17 cellular contexts compared by ENCODE assay signal in the genomic region with DNA sequence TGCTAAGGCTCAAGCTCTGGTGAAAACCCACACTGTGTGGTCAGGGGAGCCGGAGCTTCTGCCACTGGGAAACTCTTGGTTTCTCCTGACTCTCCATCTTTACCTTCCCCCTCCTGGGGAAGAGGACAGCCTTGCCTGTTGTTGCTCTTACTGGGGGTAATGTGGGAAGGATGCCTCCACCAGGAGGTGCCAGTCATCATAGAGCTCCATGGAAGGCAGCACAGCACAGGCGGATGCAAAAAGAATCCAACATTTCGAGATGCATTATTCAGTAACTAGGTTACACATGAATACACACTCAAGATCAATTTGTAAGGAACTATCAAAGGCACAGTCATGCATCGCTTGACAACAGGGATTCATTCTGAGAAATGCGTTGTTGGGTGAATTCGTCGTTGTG.
DNase-seq lines count a peak whose midpoint lies in the region; ATAC-seq and TF ChIP-seq lines count a peak whose summit lies in the region.
"Had no signal": no experiment of that assay in that cellular context is flagged by ENCODE, and none has a peak within 500 bp of the region (broad histone marks: within the 10 kb centered on the region; RNA-seq: fewer than 3 reads in every experiment).

No MANE protein-coding gene starts in this region.

- H3K4me1 ChIP-seq in SJCRH30, result no peaks in the 10 kb centered on the region
- H3K4me1 ChIP-seq: HAP-1, sigmoid colon had no signal

- no peaks in the 10 kb centered on the region for H3K27me3 ChIP-seq in SJCRH30
- H3K27me3 ChIP-seq: hepatocyte, sigmoid colon had no signal

- no peaks in the 10 kb centered on the region for H3K36me3 ChIP-seq in SJCRH30
- H3K36me3 ChIP-seq: HAP-1, sigmoid colon had no signal

- H3K9me3 ChIP-seq in SJCRH30 (replicated peaks), result no peaks in the 10 kb centered on the region
- H3K9me3 ChIP-seq: HAP-1, sigmoid colon had no signal

- ATAC-seq in left lobe of liver (peak; percentile 91), HG02973 (IDR thresholded peaks at IDR 0.05; ENCODE audit: unreplicated experiment) (no peak)
- ATAC-seq: activated CD8-positive, alpha-beta T cell treated with anti-CD3 and anti-CD28 coated beads, Interleukin-2, amount 10 ng/mL, durations not matched to agents 7 days and 5 days had no signal

- DNase-seq in amniotic epithelial cell (ENCODE audit: low read depth), result peak; percentile 26
- DNase-seq in left lobe of liver (ENCODE audit: low spot score), result peak; percentile 52
- no peak for DNase-seq in SHP77 (lab: John Stamatoyannopoulos, UW)
- DNase-seq in posterior cingulate gyrus, result no peak
- no peak for DNase-seq in SJCRH30
- DNase-seq: activated CD8-positive, alpha-beta T cell treated with anti-CD3 and anti-CD28 coated beads, Interleukin-2, amount 10 ng/mL, durations not matched to agents 7 days and 5 days; activated naive CD8-positive, alpha-beta T cell treated with anti-CD3 and anti-CD28 coated beads, Interleukin-2, amount 10 ng/mL, durations not matched to agents 7 days and 5 days; C1 segment of cervical spinal cord; effector memory CD4-positive, alpha-beta T cell; sigmoid colon; T-helper 2 cell had no signal

- H3K4me3 ChIP-seq in SJCRH30, result no peak overlapping the region
- H3K4me3 ChIP-seq: HAP-1, hepatocyte, sigmoid colon had no signal

- intact Hi-C loops in posterior cingulate gyrus (cut with DNase I), result loop anchor here (2.0 kb wide), 1 partner anchor 261 kb away; no protein-coding TSS in a partner anchor

- TF ChIP-seq CTCF in C4-2B (conservative IDR thresholded peaks at IDR 0.05) (peak; percentile 4; the same call in 1 of the 2 replicates), LNCAP (IDR thresholded peaks at IDR 0.05) (peak; percentile 41; the same call in 1 of the 2 replicates)

- H3K27ac ChIP-seq in C4-2B (no peak overlapping the region; the same call in 1 of the 2 replicates), SJCRH30 (no peak overlapping the region)
- H3K27ac ChIP-seq: hepatocyte, KMS-11, sigmoid colon had no signal

Comparison
In these comparisons a context has a peak if more than half of its experiments do, and no peak if none do; other contexts are left out.
1. DNase-seq: peak in amniotic epithelial cell (single experiment) and left lobe of liver (single experiment); none in SHP77 (0 of 2), posterior cingulate gyrus (0 of 10) and SJCRH30 (0 of 2).